34 cellular contexts compared by ENCODE assay signal in genomic region chr20:45113865-45114264, GRCh38. TPM values are rescaled to one million over a fixed set of nuclear protein-coding genes. Genes with fewer than 3 reads are reported as not detected.
"Had no signal": no experiment of that assay in that cellular context is flagged by ENCODE, and none has a peak within 500 bp of the region (broad histone marks: within the 10 kb centered on the region; RNA-seq: fewer than 3 reads in every experiment).

No MANE protein-coding gene starts in this region.

- H3K36me3 ChIP-seq: ascending aorta, breast epithelium, cardiac muscle cell, gastrocnemius medialis, heart right ventricle, WERI-Rb-1 had no signal

- H3K4me1 ChIP-seq: ascending aorta, breast epithelium, gastrocnemius medialis, heart right ventricle had no signal

- H3K27me3 ChIP-seq: ascending aorta, breast epithelium, cardiac muscle cell, foreskin keratinocyte had no signal

- H3K36me3 Mint-ChIP-seq: activated naive CD4-positive, alpha-beta T cell treated with anti-CD3 and anti-CD28 coated beads, Interleukin-2, amount 10 ng/mL, durations not matched to agents 7 days and 5 days; activated naive CD4-positive, alpha-beta T cell treated with anti-CD3 and anti-CD28 coated beads, Interleukin-2, amount 50 U/mL, for 72 hours; activated naive CD8-positive, alpha-beta T cell treated with anti-CD3 and anti-CD28 coated beads, Interleukin-2, amount 10 ng/mL, durations not matched to agents 7 days and 5 days; brain had no signal

- H3K27ac Mint-ChIP-seq: activated B cell treated with CpG ODN at 0.5 μM for 24 hours; activated CD8-positive, alpha-beta T cell treated with anti-CD3 and anti-CD28 coated beads for 36 hours; activated naive CD4-positive, alpha-beta T cell treated with anti-CD3 and anti-CD28 coated beads, Interleukin-2, amount 10 ng/mL, durations not matched to agents 7 days and 5 days; activated naive CD8-positive, alpha-beta T cell treated with anti-CD3 and anti-CD28 coated beads, Interleukin-2, amount 10 ng/mL, durations not matched to agents 7 days and 5 days; activated T-helper 2 cell treated with anti-CD3 and anti-CD28 coated beads, Interferon-gamma antibody, Interleukin-2, Interleukin-4, amounts not matched to agents 10 μg/mL and 5 μg/mL and 100 μg/mL, durations not matched to agents 14 hours and 24 hours and 36 hours; brain; dendritic cell treated with granulocyte-macrophage colony-stimulating factor and Interleukin-4, amounts not matched to agents 40 ng/mL and 50 ng/mL, for 4 days; endodermal cell; T-helper 17 cell; T-helper 2 cell treated with Interferon-gamma antibody and Interleukin-4, amounts not matched to agents 5 μg/mL and 100 μg/mL, for 36 hours had no signal

- H3K4me3 Mint-ChIP-seq: activated B cell treated with CpG ODN at 0.5 μM for 24 hours; activated CD8-positive, alpha-beta T cell treated with anti-CD3 and anti-CD28 coated beads for 36 hours; activated naive CD4-positive, alpha-beta T cell treated with anti-CD3 and anti-CD28 coated beads, Interleukin-2, amount 10 ng/mL, durations not matched to agents 7 days and 5 days; activated naive CD8-positive, alpha-beta T cell treated with anti-CD3 and anti-CD28 coated beads, Interleukin-2, amount 10 ng/mL, durations not matched to agents 7 days and 5 days; activated T-cell treated with anti-CD3 and anti-CD28 coated beads, Interleukin-2, amount 50 U/mL, for 4 hours; brain; central memory CD8-positive, alpha-beta T cell; dendritic cell treated with granulocyte-macrophage colony-stimulating factor and Interleukin-4, amounts not matched to agents 40 ng/mL and 50 ng/mL, for 4 days; endodermal cell; T-helper 2 cell treated with Interferon-gamma antibody and Interleukin-4, amounts not matched to agents 5 μg/mL and 100 μg/mL, for 36 hours had no signal

- H3K4me1 Mint-ChIP-seq: activated B cell treated with CpG ODN at 0.5 μM for 24 hours; activated naive CD4-positive, alpha-beta T cell treated with anti-CD3 and anti-CD28 coated beads, Interleukin-2, amount 10 ng/mL, durations not matched to agents 7 days and 5 days; brain; endodermal cell had no signal

- ATAC-seq: activated CD4-positive, CD25-positive, alpha-beta regulatory T cell treated with anti-CD3 and anti-CD28 coated beads, Interleukin-2, amount 50 U/mL, for 24 hours; activated naive CD4-positive, alpha-beta T cell treated with anti-CD3 and anti-CD28 coated beads, Interleukin-2, amount 50 U/mL, for 72 hours; activated T-cell treated with anti-CD3 and anti-CD28 coated beads, Interleukin-2, amount 50 U/mL, for 4 hours; gastrocnemius medialis; heart right ventricle; T-helper 17 cell had no signal

- H3K9me3 ChIP-seq: ascending aorta, breast epithelium, gastrocnemius medialis, heart right ventricle had no signal

- H3K4me3 ChIP-seq: ascending aorta, breast epithelium, cardiac muscle cell, coronary artery, dorsolateral prefrontal cortex, gastrocnemius medialis, heart right ventricle had no signal

- H3K9me3 Mint-ChIP-seq: activated B cell treated with CpG ODN at 0.5 μM for 24 hours; activated CD8-positive, alpha-beta T cell treated with anti-CD3 and anti-CD28 coated beads for 36 hours; activated naive CD4-positive, alpha-beta T cell treated with anti-CD3 and anti-CD28 coated beads, Interleukin-2, amount 10 ng/mL, durations not matched to agents 7 days and 5 days; activated naive CD4-positive, alpha-beta T cell treated with anti-CD3 and anti-CD28 coated beads, Interleukin-2, amount 50 U/mL, for 72 hours; activated naive CD8-positive, alpha-beta T cell treated with anti-CD3 and anti-CD28 coated beads, Interleukin-2, amount 10 ng/mL, durations not matched to agents 7 days and 5 days; activated T-cell treated with anti-CD3 and anti-CD28 coated beads, Interleukin-2, amount 50 U/mL, for 4 hours; activated T-helper 2 cell treated with anti-CD3 and anti-CD28 coated beads, Interferon-gamma antibody, Interleukin-2, Interleukin-4, amounts not matched to agents 10 μg/mL and 5 μg/mL and 100 μg/mL, durations not matched to agents 14 hours and 24 hours and 36 hours; brain; central memory CD8-positive, alpha-beta T cell; dendritic cell treated with granulocyte-macrophage colony-stimulating factor and Interleukin-4, amounts not matched to agents 40 ng/mL and 50 ng/mL, for 4 days; endodermal cell; T-helper 2 cell treated with Interferon-gamma antibody and Interleukin-4, amounts not matched to agents 5 μg/mL and 100 μg/mL, for 36 hours had no signal

- H3K27ac ChIP-seq: ascending aorta, breast epithelium, cardiac muscle cell, coronary artery, dorsolateral prefrontal cortex, foreskin keratinocyte, gastrocnemius medialis, heart right ventricle, WERI-Rb-1 had no signal

- DNase-seq: activated B cell treated with CpG ODN at 0.5 μM for 24 hours; activated CD4-positive, alpha-beta T cell treated with anti-CD3 and anti-CD28 coated beads for 48 hours; activated CD4-positive, alpha-beta T cell treated with anti-CD3 and anti-CD28 coated beads, Interleukin-2, amount 50 U/mL, for 1 hour; activated CD4-positive, alpha-beta T cell treated with anti-CD3 and anti-CD28 coated beads, Interleukin-2, amount 50 U/mL, for 48 hours; activated CD8-positive, alpha-beta memory T cell treated with anti-CD3 and anti-CD28 coated beads for 24 hours; activated CD8-positive, alpha-beta T cell treated with anti-CD3 and anti-CD28 coated beads for 36 hours; activated effector memory CD4-positive, alpha-beta T cell treated with anti-CD3 and anti-CD28 coated beads, Interleukin-2, amount 50 U/mL, for 16 hours; activated naive CD4-positive, alpha-beta T cell treated with anti-CD3 and anti-CD28 coated beads, Interleukin-2, amount 10 ng/mL, durations not matched to agents 7 days and 5 days; activated naive CD8-positive, alpha-beta T cell treated with anti-CD3 and anti-CD28 coated beads, Interleukin-2, amount 10 ng/mL, durations not matched to agents 7 days and 5 days; activated T-cell treated with anti-CD3 and anti-CD28 coated beads, Interleukin-2, amount 50 U/mL, for 4 hours; dorsolateral prefrontal cortex; effector memory CD4-positive, alpha-beta T cell; endodermal cell; gastrocnemius medialis; heart right ventricle; T-helper 1 cell; T-helper 17 cell; T1000; WERI-Rb-1 had no signal

RNA-seq across cellular contexts. Expression of gene WFDC5, which starts 1.1 kb away (rescaled TPM):
- total RNA-seq: activated B cell treated with CpG ODN at 0.5 μM for 24 hours; activated CD8-positive, alpha-beta T cell treated with anti-CD3 and anti-CD28 coated beads for 36 hours; activated naive CD4-positive, alpha-beta T cell treated with anti-CD3 and anti-CD28 coated beads, Interleukin-2, amount 50 U/mL, for 72 hours; activated naive CD8-positive, alpha-beta T cell treated with anti-CD3 and anti-CD28 coated beads, Interleukin-2, amount 10 ng/mL, durations not matched to agents 7 days and 5 days; activated T-cell treated with anti-CD3 and anti-CD28 coated beads, Interleukin-2, amount 50 U/mL, for 4 hours; activated T-helper 2 cell treated with anti-CD3 and anti-CD28 coated beads, Interferon-gamma antibody, Interleukin-2, Interleukin-4, amounts not matched to agents 10 μg/mL and 5 μg/mL and 100 μg/mL, durations not matched to agents 14 hours and 24 hours and 36 hours; ascending aorta; breast epithelium; cardiac muscle cell; cerebellum; dorsolateral prefrontal cortex; endodermal cell; epithelial cell of proximal tubule; gastrocnemius medialis; glomerular endothelial cell; heart right ventricle; T-helper 17 cell had no signal
- polyA plus RNA-seq: cardiac muscle cell, heart right ventricle had no signal

RNA-seq across cellular contexts. Expression of gene WFDC12, which starts 10.4 kb away (rescaled TPM):
- total RNA-seq: activated B cell treated with CpG ODN at 0.5 μM for 24 hours; activated CD8-positive, alpha-beta T cell treated with anti-CD3 and anti-CD28 coated beads for 36 hours; activated naive CD4-positive, alpha-beta T cell treated with anti-CD3 and anti-CD28 coated beads, Interleukin-2, amount 50 U/mL, for 72 hours; activated naive CD8-positive, alpha-beta T cell treated with anti-CD3 and anti-CD28 coated beads, Interleukin-2, amount 10 ng/mL, durations not matched to agents 7 days and 5 days; activated T-cell treated with anti-CD3 and anti-CD28 coated beads, Interleukin-2, amount 50 U/mL, for 4 hours; activated T-helper 2 cell treated with anti-CD3 and anti-CD28 coated beads, Interferon-gamma antibody, Interleukin-2, Interleukin-4, amounts not matched to agents 10 μg/mL and 5 μg/mL and 100 μg/mL, durations not matched to agents 14 hours and 24 hours and 36 hours; ascending aorta; breast epithelium; cardiac muscle cell; cerebellum; dorsolateral prefrontal cortex; endodermal cell; epithelial cell of proximal tubule; gastrocnemius medialis; glomerular endothelial cell; heart right ventricle; T-helper 17 cell had no signal
- polyA plus RNA-seq: cardiac muscle cell, heart right ventricle had no signal

RNA-seq across cellular contexts. Expression of gene KCNS1, which starts 12.9 kb away (rescaled TPM):
- total RNA-seq: activated B cell treated with CpG ODN at 0.5 μM for 24 hours, ascending aorta, cardiac muscle cell, gastrocnemius medialis, T-helper 17 cell had no signal
- polyA plus RNA-seq: cardiac muscle cell had no signal
